2 cellular contexts compared by ENCODE assay signal in the genomic region with DNA sequence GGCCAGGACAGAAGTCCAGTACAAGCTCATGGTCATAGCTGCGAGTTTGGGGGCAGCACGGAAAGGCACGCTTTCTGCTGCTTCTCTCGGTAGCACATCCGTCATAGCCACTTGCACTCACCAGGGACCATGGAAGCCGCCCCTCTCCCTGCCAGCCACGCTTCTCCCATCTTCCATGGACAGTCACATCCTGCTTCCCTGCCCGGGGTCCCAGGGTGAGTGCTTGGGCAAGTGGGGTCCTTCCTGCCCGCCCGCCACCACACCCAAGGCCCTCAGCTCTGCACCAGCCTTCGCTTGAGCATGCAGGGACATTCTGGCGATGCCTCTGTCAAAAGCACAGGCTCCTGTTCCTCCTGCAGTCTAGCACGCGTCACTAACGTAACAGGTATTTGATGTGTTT.
TF ChIP-seq lines count a peak whose summit lies in the region.

No MANE protein-coding gene starts in this region.

TF ChIP-seq in IMR-90, 13 proteins besides CTCF, POLR2A, EP300 and RAD21:
- TF ChIP-seq RCOR1 (IDR thresholded peaks at IDR 0.05; ENCODE audit: insufficient replicate concordance, low read length) (no peak), BHLHE40 (IDR thresholded peaks at IDR 0.05; ENCODE audit: low read depth, low read length) (no peak), CHD1 (IDR thresholded peaks at IDR 0.05; ENCODE audit: low read depth, low read length) (no peak), FOS (IDR thresholded peaks at IDR 0.05; ENCODE audit: low read depth, low read length) (no peak), NFE2L2 (IDR thresholded peaks at IDR 0.05; ENCODE audit: low read depth, low read length) (no peak), CEBPB (IDR thresholded peaks at IDR 0.05; ENCODE audit: low read depth, low read length) (no peak), RFX5 (IDR thresholded peaks at IDR 0.05; ENCODE audit: low read depth, low read length) (no peak), MAFK (IDR thresholded peaks at IDR 0.05; ENCODE audit: low read depth, low read length) (no peak), SMC3 (IDR thresholded peaks at IDR 0.05; ENCODE audit: low read depth, low read length) (no peak)
- TF ChIP-seq, protein P1, sequence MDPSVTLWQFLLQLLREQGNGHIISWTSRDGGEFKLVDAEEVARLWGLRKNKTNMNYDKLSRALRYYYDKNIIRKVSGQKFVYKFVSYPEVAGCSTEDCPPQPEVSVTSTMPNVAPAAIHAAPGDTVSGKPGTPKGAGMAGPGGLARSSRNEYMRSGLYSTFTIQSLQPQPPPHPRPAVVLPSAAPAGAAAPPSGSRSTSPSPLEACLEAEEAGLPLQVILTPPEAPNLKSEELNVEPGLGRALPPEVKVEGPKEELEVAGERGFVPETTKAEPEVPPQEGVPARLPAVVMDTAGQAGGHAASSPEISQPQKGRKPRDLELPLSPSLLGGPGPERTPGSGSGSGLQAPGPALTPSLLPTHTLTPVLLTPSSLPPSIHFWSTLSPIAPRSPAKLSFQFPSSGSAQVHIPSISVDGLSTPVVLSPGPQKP (IDR thresholded peaks at IDR 0.05; ENCODE audit: borderline replicate concordance, low read depth, low read length) = no peak

TF ChIP-seq in H1, 55 proteins besides CTCF, POLR2A, EP300 and RAD21:
- TF ChIP-seq RBBP5 (IDR thresholded peaks at IDR 0.05; ENCODE audit: borderline replicate concordance, low read depth, low read length) (no peak), CEBPB (IDR thresholded peaks at IDR 0.05; ENCODE audit: low read depth, low read length) (no peak), CBX5 (IDR thresholded peaks at IDR 0.05; ENCODE audit: low read depth, low read length) (no peak), GABPA (IDR thresholded peaks at IDR 0.05; ENCODE audit: borderline replicate concordance, insufficient read depth, low read length) (no peak), GTF2F1 (IDR thresholded peaks at IDR 0.05; ENCODE audit: borderline replicate concordance, low read depth, low read length) (no peak), TEAD4 (IDR thresholded peaks at IDR 0.05; ENCODE audit: low read depth, low read length) (no peak), CHD2 (IDR thresholded peaks at IDR 0.05; ENCODE audit: low read length) (no peak)
TF ChIP-seq in H1: peak in this region for 0.
